ENCODE assay signal across 12 cellular contexts in the genomic region with DNA sequence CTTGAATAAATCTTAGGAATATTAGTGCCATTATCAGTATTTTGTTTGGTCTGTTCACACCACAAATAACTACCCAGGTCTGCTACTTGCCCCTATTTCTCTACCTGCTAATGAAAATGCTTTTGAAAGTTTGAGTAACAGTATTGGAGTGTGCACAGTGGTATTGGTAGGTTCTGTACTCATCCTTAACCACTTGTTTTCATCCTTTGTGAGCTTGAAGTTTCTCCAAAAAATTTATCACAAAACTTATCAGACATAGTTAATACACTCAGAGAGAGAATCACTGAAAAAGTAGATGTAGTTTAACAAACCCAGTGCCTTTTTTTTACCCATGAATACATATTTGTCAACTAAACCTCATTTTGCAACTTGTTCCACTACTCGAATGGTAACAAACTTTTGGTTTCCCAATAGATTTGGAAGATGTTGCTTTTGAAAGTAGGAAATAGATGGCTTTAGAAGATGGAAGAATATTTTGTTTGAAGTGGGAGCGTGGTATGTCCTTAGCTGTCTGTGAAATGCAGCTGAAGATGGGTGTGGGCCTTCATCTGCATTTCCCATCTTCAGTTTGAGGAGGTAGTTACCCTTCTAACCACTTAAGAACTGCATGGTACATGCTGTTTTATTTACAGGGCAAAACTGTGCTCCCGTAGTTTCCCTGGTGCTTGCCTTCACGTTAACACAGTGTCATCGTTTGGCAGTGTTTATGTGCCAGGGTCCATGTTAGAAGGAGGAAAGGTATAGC. TPM values are rescaled to one million over a fixed set of nuclear protein-coding genes. Genes with fewer than 3 reads are reported as not detected.
DNase-seq lines count a peak whose midpoint lies in the region; ATAC-seq and TF ChIP-seq lines count a peak whose summit lies in the region.
"Had no signal": no experiment of that assay in that cellular context is flagged by ENCODE, and none has a peak within 500 bp of the region (broad histone marks: within the 10 kb centered on the region; RNA-seq: fewer than 3 reads in every experiment).

No MANE protein-coding gene starts in this region.

- no peaks in the 10 kb centered on the region for H3K27me3 Mint-ChIP-seq in central memory CD8-positive, alpha-beta T cell
- H3K27me3 Mint-ChIP-seq in osteocyte (ENCODE audit: unreplicated experiment), result no peaks in the 10 kb centered on the region

- peaks cover 13% of the 10 kb centered on the region for H3K36me3 Mint-ChIP-seq in central memory CD8-positive, alpha-beta T cell (ENCODE audit: insufficient read depth)
- H3K36me3 Mint-ChIP-seq in osteocyte (ENCODE audit: unreplicated experiment), result no peaks in the 10 kb centered on the region
- H3K36me3 Mint-ChIP-seq: WTC11 had no signal

- peak overlapping the region; percentile 78 for H3K4me3 Mint-ChIP-seq in central memory CD8-positive, alpha-beta T cell
- no peak overlapping the region for H3K4me3 Mint-ChIP-seq in osteocyte (ENCODE audit: unreplicated experiment)
- H3K4me3 Mint-ChIP-seq: WTC11 had no signal

- no peaks in the 10 kb centered on the region for H3K9me2 ChIP-seq in Loucy (replicated peaks; ENCODE audit: low read depth, low read length)

- H3K9ac ChIP-seq in DND-41 (ENCODE audit: low read depth, low read length) (no peak overlapping the region), Loucy (ENCODE audit: low read depth, low read length, poor library complexity, severe bottlenecking) (peak overlapping the region; percentile 8)
- H3K9ac ChIP-seq: KMS-11 had no signal

- H2AFZ ChIP-seq in DND-41 (ENCODE audit: low read depth, low read length), result no peak overlapping the region
- no peak overlapping the region for H2AFZ ChIP-seq in Loucy (ENCODE audit: low read length)

- no peaks in the 10 kb centered on the region for H3K9me3 Mint-ChIP-seq in central memory CD8-positive, alpha-beta T cell
- H3K9me3 Mint-ChIP-seq in osteocyte (ENCODE audit: unreplicated experiment), result no peaks in the 10 kb centered on the region
- H3K9me3 Mint-ChIP-seq: WTC11 had no signal

- no peaks in the 10 kb centered on the region for H3K9me3 ChIP-seq in DND-41 (ENCODE audit: insufficient read depth, low read length, severe bottlenecking)
- no peaks in the 10 kb centered on the region for H3K9me3 ChIP-seq in Loucy (ENCODE audit: insufficient read depth, low read depth, low read length)
- no peaks in the 10 kb centered on the region for H3K9me3 ChIP-seq in WERI-Rb-1 (ENCODE audit: severe bottlenecking)

- H3K27ac ChIP-seq in DND-41 (ENCODE audit: low read length) (0 out of 2 replicates have a peak overlapping the region, but pooled peaks have one; percentile 19), WERI-Rb-1 (no peak overlapping the region)
- H3K27ac ChIP-seq: brain microvascular endothelial cell, KMS-11 had no signal

- peaks cover 89% of the 10 kb centered on the region for H3K4me1 Mint-ChIP-seq in central memory CD8-positive, alpha-beta T cell
- H3K4me1 Mint-ChIP-seq in osteocyte (ENCODE audit: unreplicated experiment), result peaks cover 66% of the 10 kb centered on the region

- H3K4me2 ChIP-seq in DND-41 (ENCODE audit: insufficient read depth, low read length) (peak overlapping the region; percentile 2; the same call in 1 of the 2 replicates), Loucy (ENCODE audit: low read depth, low read length, poor library complexity, severe bottlenecking) (peak overlapping the region; percentile 83)
- H3K4me2 ChIP-seq: KMS-11 had no signal

- H4K20me1 ChIP-seq in DND-41 (ENCODE audit: insufficient read depth, low read length) (peaks cover 83% of the 10 kb centered on the region), Loucy (ENCODE audit: insufficient read depth, low read length, poor library complexity, severe bottlenecking) (peaks cover 82% of the 10 kb centered on the region)

- H3K36me3 ChIP-seq in DND-41 (ENCODE audit: insufficient read depth, low read length) (peaks cover 13% of the 10 kb centered on the region; the same call in 1 of the 2 replicates), Loucy (ENCODE audit: insufficient read depth, low read length) (no peaks in the 10 kb centered on the region), WERI-Rb-1 (peaks cover 8% of the 10 kb centered on the region)

- DNase-seq in DND-41 (peak; percentile 52), osteocyte (ENCODE audit: extremely low spot score, unreplicated experiment) (no peak), NCI-H1436 (lab: John Stamatoyannopoulos, UW) (no peak), mucosa of gallbladder (ENCODE audit: low spot score) (no peak), WERI-Rb-1 (no peak)
- DNase-seq in central memory CD8-positive, alpha-beta T cell (ENCODE audit: low spot score in 2 of 2), result no peak
- DNase-seq: brain microvascular endothelial cell, DMS79 treated with DMSO at 0.1 percent for 48 hours had no signal

- no peak for TF ChIP-seq CTCF in DND-41 (IDR thresholded peaks at IDR 0.05; ENCODE audit: borderline replicate concordance, extremely low read depth, low read length, poor library complexity, severe bottlenecking)
- no peak for TF ChIP-seq CTCF in Loucy (conservative IDR thresholded peaks at IDR 0.05; ENCODE audit: low read length)
- TF ChIP-seq CTCF in osteocyte (IDR thresholded peaks at IDR 0.05), result no peak
- no peak for TF ChIP-seq CTCF in WERI-Rb-1 (IDR thresholded peaks at IDR 0.05; ENCODE audit: low read depth, low read length)

- H3K27me3 ChIP-seq in DND-41 (ENCODE audit: insufficient read depth, low read length, poor library complexity) (no peaks in the 10 kb centered on the region), Loucy (ENCODE audit: insufficient read depth, low read length, poor library complexity, severe bottlenecking) (no peaks in the 10 kb centered on the region), WERI-Rb-1 (ENCODE audit: insufficient read depth, low read depth, severe bottlenecking) (no peaks in the 10 kb centered on the region)
- H3K27me3 ChIP-seq: brain microvascular endothelial cell had no signal

- peak; percentile 90 for ATAC-seq in DND-41 (ENCODE audit: insufficient read depth, low read depth)
- peak; percentile 61 for ATAC-seq in central memory CD8-positive, alpha-beta T cell (replicated peaks; ENCODE audit: extremely low read depth, poor library complexity, severe bottlenecking)
- ATAC-seq in GM18505 (IDR thresholded peaks at IDR 0.05; ENCODE audit: unreplicated experiment), result no peak
- ATAC-seq: WTC11 had no signal

- peaks cover 68% of the 10 kb centered on the region for H3K4me1 ChIP-seq in DND-41 (ENCODE audit: insufficient read depth, low read length)
- peaks cover 93% of the 10 kb centered on the region for H3K4me1 ChIP-seq in Loucy (ENCODE audit: insufficient read depth, low read length, poor library complexity, severe bottlenecking)

- peak overlapping the region; percentile 92 for H3K27ac Mint-ChIP-seq in central memory CD8-positive, alpha-beta T cell (ENCODE audit: low read depth)
- H3K27ac Mint-ChIP-seq in osteocyte (ENCODE audit: unreplicated experiment), result peak overlapping the region; percentile 74

- TF ChIP-seq POLR2A in GM18505 (IDR thresholded peaks at IDR 0.05; ENCODE audit: borderline replicate concordance, extremely low read depth, insufficient read depth, insufficient read length), result no peak

- H3K79me2 ChIP-seq in DND-41 (ENCODE audit: insufficient read depth, low read length) (peaks cover 96% of the 10 kb centered on the region), Loucy (ENCODE audit: insufficient read depth, low read length) (peaks cover 91% of the 10 kb centered on the region)

- no peaks in the 10 kb centered on the region for H3F3A ChIP-seq in Loucy (ENCODE audit: low read depth)

- H3K4me3 ChIP-seq in DND-41 (ENCODE audit: low read depth in 1 of 2, low read length in 2 of 2) (no peak overlapping the region), Loucy (ENCODE audit: low read length, poor library complexity, severe bottlenecking) (peak overlapping the region; percentile 61), WERI-Rb-1 (ENCODE audit: low read depth, low read length) (no peak overlapping the region)

RNA-seq across cellular contexts. Expression of a gene that starts 9.0 kb away (rescaled TPM):
- total RNA-seq in osteocyte (28.7 and 29.1 TPM in 2 replicates), mucosa of gallbladder (24.0 TPM)
